ENCODE assay signal across 24 cellular contexts in the genomic region with DNA sequence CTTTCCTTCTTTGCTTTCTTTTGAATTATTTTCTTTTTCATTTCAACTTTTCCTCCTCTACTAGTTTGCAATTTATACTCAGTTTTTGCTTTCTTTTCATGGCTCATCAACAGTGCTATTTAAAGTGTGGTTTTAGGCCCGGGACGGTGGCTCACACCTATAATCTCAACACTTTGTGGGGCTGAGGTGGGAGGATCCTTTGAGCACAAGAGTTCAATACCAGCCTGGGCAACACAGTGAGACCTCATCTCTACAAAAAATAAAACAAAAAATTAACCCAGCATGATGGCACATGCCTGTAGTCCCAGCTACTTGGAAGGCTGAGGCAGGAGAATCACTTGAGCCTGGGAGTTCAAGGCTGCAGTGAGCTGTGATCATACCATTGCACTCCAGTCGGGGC. TPM values are rescaled to one million over a fixed set of nuclear protein-coding genes. Genes with fewer than 3 reads are reported as not detected.
A peak's percentile ranks its signal among the peaks of the same experiment; 100 is the strongest.
DNase-seq lines count a peak whose midpoint lies in the region; ATAC-seq and TF ChIP-seq lines count a peak whose summit lies in the region.
"Had no signal": no experiment of that assay in that cellular context is flagged by ENCODE, and none has a peak within 500 bp of the region (broad histone marks: within the 10 kb centered on the region; RNA-seq: fewer than 3 reads in every experiment).

No MANE protein-coding gene starts in this region.

- peaks cover 15% of the 10 kb centered on the region for H3K36me3 Mint-ChIP-seq in T-helper 2 cell treated with Interferon-gamma antibody and Interleukin-4, amounts not matched to agents 5 μg/mL and 100 μg/mL, for 36 hours (ENCODE audit: low read depth)
- H3K36me3 Mint-ChIP-seq in CD4-positive, alpha-beta memory T cell: peaks cover 4% of the 10 kb centered on the region in 2 donors
- H3K36me3 Mint-ChIP-seq in activated naive CD8-positive, alpha-beta T cell treated with anti-CD3 and anti-CD28 coated beads for 36 hours: peaks cover 12% of the 10 kb centered on the region
- peaks cover 4 to 18% (median 5%) of the 10 kb centered on the region in 5 donors for H3K36me3 Mint-ChIP-seq in naive thymus-derived CD4-positive, alpha-beta T cell

- 48 to 74% (median 56%) methylated on average over 3 of the region's 3 CpGs for WGBS in spleen, 5 donors

- ATAC-seq in naive thymus-derived CD4-positive, alpha-beta T cell: no peak
- ATAC-seq: PC-3 had no signal

- intact Hi-C loops in CD4-positive, alpha-beta memory T cell (cut with micrococcal nuclease): no loop called here
- intact Hi-C loops in naive thymus-derived CD4-positive, alpha-beta T cell (cut with micrococcal nuclease): no loop called here
- intact Hi-C loops in spleen (cut with DNase I; ENCODE audit: low total_unique reads): no loop called here

- no peak for TF ChIP-seq POLR2A in spleen (IDR thresholded peaks at IDR 0.05)

- no peak for TF ChIP-seq CTCF in spleen (IDR thresholded peaks at IDR 0.05 in 8 of 11, conservative IDR thresholded peaks at IDR 0.05 in 3 of 11)

- H3K36me3 ChIP-seq in CD4-positive, alpha-beta memory T cell (ENCODE audit: insufficient read depth, low read length): no peaks in the 10 kb centered on the region
- no peaks in the 10 kb centered on the region for H3K36me3 ChIP-seq in naive thymus-derived CD4-positive, alpha-beta T cell (ENCODE audit: control insufficient read depth in 2 of 3, insufficient read depth in 3 of 3, low read length in 3 of 3)
- H3K36me3 ChIP-seq in spleen: no peaks in the 10 kb centered on the region
- H3K36me3 ChIP-seq: BE2C, MG63 had no signal

- H3K4me1 ChIP-seq in CD4-positive, alpha-beta memory T cell (ENCODE audit: insufficient read depth, low read length): peaks cover 12% of the 10 kb centered on the region
- H3K4me1 ChIP-seq in naive thymus-derived CD4-positive, alpha-beta T cell (ENCODE audit: control insufficient read depth in 2 of 2, insufficient read depth in 2 of 2, low read length in 2 of 2): peaks cover 0 to 10% of the 10 kb centered on the region in 2 donors
- H3K4me1 ChIP-seq in spleen: peaks cover 0 to 16% (median 5%) of the 10 kb centered on the region in 6 donors
- H3K4me1 ChIP-seq: BE2C had no signal

- peaks cover 12% of the 10 kb centered on the region for H3K9me3 Mint-ChIP-seq in T-helper 2 cell treated with Interferon-gamma antibody and Interleukin-4, amounts not matched to agents 5 μg/mL and 100 μg/mL, for 36 hours
- H3K9me3 Mint-ChIP-seq in CD4-positive, alpha-beta memory T cell: peaks cover 2 to 9% (median 5%) of the 10 kb centered on the region in 8 donors
- peaks cover 13% of the 10 kb centered on the region for H3K9me3 Mint-ChIP-seq in activated naive CD8-positive, alpha-beta T cell treated with anti-CD3 and anti-CD28 coated beads for 36 hours
- peaks cover 0 to 10% (median 5%) of the 10 kb centered on the region in 11 donors for H3K9me3 Mint-ChIP-seq in naive thymus-derived CD4-positive, alpha-beta T cell

- no peak for DNase-seq in T-helper 2 cell treated with Interferon-gamma antibody and Interleukin-4, amounts not matched to agents 5 μg/mL and 100 μg/mL, for 36 hours (ENCODE audit: low spot score)
- DNase-seq in T-helper 2 cell (no peak), ACHN (no peak), spleen (no peak)
- DNase-seq in CD4-positive, alpha-beta memory T cell: no peak
- no peak for DNase-seq in activated naive CD8-positive, alpha-beta T cell treated with anti-CD3 and anti-CD28 coated beads for 36 hours
- no peak for DNase-seq in naive thymus-derived CD4-positive, alpha-beta T cell
- DNase-seq in stimulated activated CD4-positive, alpha-beta T cell treated with anti-CD3 and anti-CD28 coated beads, Interleukin-4, amount 100 ng/mL, for 4 hours: no peak
- DNase-seq: 8988T; BE2C; Calu3; CD4-positive, CD25-positive, alpha-beta regulatory T cell; GF-D8; H7; IMR-90; Kasumi-1; MG63; NCI-H1048; NCI-H1436; NCI-H1930; NCI-H345; NCI-H524 treated with DMSO at 0.1 percent for 48 hours; PC-3 had no signal

- no peaks in the 10 kb centered on the region for H3K27me3 ChIP-seq in CD4-positive, alpha-beta memory T cell (ENCODE audit: insufficient read depth, low read length)
- H3K27me3 ChIP-seq in naive thymus-derived CD4-positive, alpha-beta T cell (ENCODE audit: control insufficient read depth in 2 of 2, insufficient read depth in 2 of 2, low read length in 2 of 2): no peaks in the 10 kb centered on the region
- H3K27me3 ChIP-seq in spleen (replicated peaks in 1 of 7): no peaks in the 10 kb centered on the region
- H3K27me3 ChIP-seq: BE2C, MG63 had no signal

- no peak overlapping the region for H3K4me3 ChIP-seq in CD4-positive, alpha-beta memory T cell (ENCODE audit: low read length in 2 of 2)
- H3K4me3 ChIP-seq in naive thymus-derived CD4-positive, alpha-beta T cell (ENCODE audit: low read length): no peak overlapping the region
- H3K4me3 ChIP-seq in spleen: no peak overlapping the region
- H3K4me3 ChIP-seq: MG63 had no signal

- H3K4me3 Mint-ChIP-seq in T-helper 2 cell treated with Interferon-gamma antibody and Interleukin-4, amounts not matched to agents 5 μg/mL and 100 μg/mL, for 36 hours: no peak overlapping the region
- H3K4me3 Mint-ChIP-seq in CD4-positive, alpha-beta memory T cell: peak overlapping the region in 1 of 8 donors; percentile 28
- no peak overlapping the region for H3K4me3 Mint-ChIP-seq in activated naive CD8-positive, alpha-beta T cell treated with anti-CD3 and anti-CD28 coated beads for 36 hours
- H3K4me3 Mint-ChIP-seq in naive thymus-derived CD4-positive, alpha-beta T cell: no peak overlapping the region
- H3K4me3 Mint-ChIP-seq: CD4-positive, CD25-positive, alpha-beta regulatory T cell had no signal

- CTCF ChIA-PET in CD4-positive, alpha-beta memory T cell (lab: Charles Lee; ENCODE audit: partially characterized antibody): interaction anchor here (1.1 to 2.3 kb wide), 2 partner anchors 16 to 21 kb away, joined by 3 to 7 read pairs; partner anchors contain the start of gene DENND4A
- CTCF ChIA-PET in naive thymus-derived CD4-positive, alpha-beta T cell (lab: Charles Lee): interaction anchor here (0.6 to 0.7 kb wide), 2 partner anchors 29 to 58 kb away, joined by 3 read pairs; no protein-coding TSS in a partner anchor

- no peak overlapping the region for H3K27ac ChIP-seq in CD4-positive, alpha-beta memory T cell (ENCODE audit: low read depth, low read length)
- no peak overlapping the region for H3K27ac ChIP-seq in naive thymus-derived CD4-positive, alpha-beta T cell (ENCODE audit: low read depth, low read length)
- no peak overlapping the region for H3K27ac ChIP-seq in spleen
- H3K27ac ChIP-seq: RWPE1 had no signal

- POLR2A ChIA-PET in CD4-positive, alpha-beta memory T cell (lab: Charles Lee; ENCODE audit: partially characterized antibody): interaction anchor here (1.3 kb wide), 1 partner anchor 20 kb away, joined by 3 read pairs; the partner anchor contains the start of gene DENND4A
- POLR2A ChIA-PET in naive thymus-derived CD4-positive, alpha-beta T cell (lab: Charles Lee): interaction anchor here (0.9 to 1.4 kb wide), 2 partner anchors 14 to 22 kb away, joined by 3 to 4 read pairs; no protein-coding TSS in a partner anchor

- H3K27me3 Mint-ChIP-seq in T-helper 2 cell treated with Interferon-gamma antibody and Interleukin-4, amounts not matched to agents 5 μg/mL and 100 μg/mL, for 36 hours (ENCODE audit: low read depth): no peaks in the 10 kb centered on the region
- no peaks in the 10 kb centered on the region for H3K27me3 Mint-ChIP-seq in CD4-positive, alpha-beta memory T cell
- H3K27me3 Mint-ChIP-seq in activated naive CD8-positive, alpha-beta T cell treated with anti-CD3 and anti-CD28 coated beads for 36 hours: peaks cover 4% of the 10 kb centered on the region
- no peaks in the 10 kb centered on the region for H3K27me3 Mint-ChIP-seq in naive thymus-derived CD4-positive, alpha-beta T cell
- H3K27me3 Mint-ChIP-seq: CD4-positive, CD25-positive, alpha-beta regulatory T cell had no signal

- in situ Hi-C loops in ACHN (cut with HindIII; ENCODE audit: low pct_ligation_motif_present, low pct_unique_long_range_greater_than_20kb, low sequenced_read_pairs): no loop called here

- no peaks in the 10 kb centered on the region for H3K9me3 ChIP-seq in CD4-positive, alpha-beta memory T cell (ENCODE audit: control insufficient read depth in 1 of 2, low read length in 2 of 2)
- peaks cover 0 to 6% (median 0%) of the 10 kb centered on the region in 3 experiments for H3K9me3 ChIP-seq in naive thymus-derived CD4-positive, alpha-beta T cell (ENCODE audit: control insufficient read depth in 2 of 3, low read length in 3 of 3)
- H3K9me3 ChIP-seq in spleen: peaks cover 3 to 20% (median 15%) of the 10 kb centered on the region in 8 donors
- H3K9me3 ChIP-seq: BE2C had no signal

- H3K4me1 Mint-ChIP-seq in T-helper 2 cell treated with Interferon-gamma antibody and Interleukin-4, amounts not matched to agents 5 μg/mL and 100 μg/mL, for 36 hours (ENCODE audit: low read depth): peaks cover 18% of the 10 kb centered on the region
- peaks cover 12 to 19% (median 12%) of the 10 kb centered on the region in 4 donors for H3K4me1 Mint-ChIP-seq in CD4-positive, alpha-beta memory T cell
- H3K4me1 Mint-ChIP-seq in activated naive CD8-positive, alpha-beta T cell treated with anti-CD3 and anti-CD28 coated beads for 36 hours: peaks cover 19% of the 10 kb centered on the region
- peaks cover 11 to 29% (median 19%) of the 10 kb centered on the region in 7 donors for H3K4me1 Mint-ChIP-seq in naive thymus-derived CD4-positive, alpha-beta T cell

- peak overlapping the region; percentile 15 for H3K27ac Mint-ChIP-seq in T-helper 2 cell treated with Interferon-gamma antibody and Interleukin-4, amounts not matched to agents 5 μg/mL and 100 μg/mL, for 36 hours
- peak overlapping the region in 4 of 7 donors; percentile 43 to 68 (median 59) for H3K27ac Mint-ChIP-seq in CD4-positive, alpha-beta memory T cell
- H3K27ac Mint-ChIP-seq in activated naive CD8-positive, alpha-beta T cell treated with anti-CD3 and anti-CD28 coated beads for 36 hours: peak overlapping the region; percentile 46
- H3K27ac Mint-ChIP-seq in naive thymus-derived CD4-positive, alpha-beta T cell: peak overlapping the region in 6 of 9 donors; percentile 5 to 67 (median 32)

RNA-seq across cellular contexts. Expression of gene DENND4A, which starts 20.4 kb away (rescaled TPM):
- 10 to 100 TPM; 63.1 to 69.4 TPM for total RNA-seq in CD4-positive, alpha-beta memory T cell
- 10 to 100 TPM in 1 of 2 donors, 1 to 10 TPM in 1; 8.4 to 21.3 TPM for polyA plus RNA-seq in CD4-positive, alpha-beta memory T cell
- total RNA-seq in activated naive CD8-positive, alpha-beta T cell treated with anti-CD3 and anti-CD28 coated beads for 36 hours: 10 to 100 TPM; 47.6 to 52.2 TPM
- total RNA-seq in naive thymus-derived CD4-positive, alpha-beta T cell: 10 to 100 TPM; 40.0 to 67.9 (median 64.6) TPM
- polyA plus RNA-seq in naive thymus-derived CD4-positive, alpha-beta T cell: 10 to 100 TPM; 14.1 to 14.9 TPM
- total RNA-seq in spleen: 10 to 100 TPM; 53.1 to 88.2 (median 61.5) TPM
- 10 to 100 TPM in 1 of 3 donors, 1 to 10 TPM in 2; 9.4 to 11.1 (median 9.9) TPM for polyA plus RNA-seq in spleen

RNA-seq across cellular contexts. Expression of gene RAB11A, which starts 56.8 kb away (rescaled TPM):
- total RNA-seq in CD4-positive, alpha-beta memory T cell: 10 to 100 TPM; 84.7 to 95.8 TPM
- 100 to 1,000 TPM; 247 to 265 TPM for polyA plus RNA-seq in CD4-positive, alpha-beta memory T cell
- total RNA-seq in activated naive CD8-positive, alpha-beta T cell treated with anti-CD3 and anti-CD28 coated beads for 36 hours: 100 to 1,000 TPM; 129 to 130 TPM
- total RNA-seq in naive thymus-derived CD4-positive, alpha-beta T cell: 100 to 1,000 TPM in 2 of 5 experiments, 10 to 100 TPM in 3; 80.9 to 201 (median 88.7) TPM
- 100 to 1,000 TPM; 213 to 224 TPM for polyA plus RNA-seq in naive thymus-derived CD4-positive, alpha-beta T cell
- 100 to 1,000 TPM; 173 to 313 (median 255) TPM for total RNA-seq in spleen
- polyA plus RNA-seq in spleen: 100 to 1,000 TPM in 2 of 3 donors, 10 to 100 TPM in 1; 86.7 to 153 (median 128) TPM
